ENCODE assay signal across 19 cellular contexts in genomic region chr5:116953251-116953934, GRCh38.
DNase-seq lines count a peak whose midpoint lies in the region; ATAC-seq, FAIRE-seq and TF ChIP-seq lines count a peak whose summit lies in the region.
"Had no signal": no experiment of that assay in that cellular context is flagged by ENCODE, and none has a peak within 500 bp of the region (broad histone marks: within the 10 kb centered on the region; RNA-seq: fewer than 3 reads in every experiment).

No MANE protein-coding gene starts in this region.

- H3K27me3 ChIP-seq in neural cell (ENCODE audit: insufficient read depth, low read depth, low read length) = no peaks in the 10 kb centered on the region
- H3K27me3 ChIP-seq in upper lobe of right lung = no peaks in the 10 kb centered on the region
- H3K27me3 ChIP-seq: sigmoid colon had no signal

- intact Hi-C loops in upper lobe of right lung (cut with DNase I) = no loop called here

- FAIRE-seq in frontal cortex (lab: Jason Lieb, UNC) = peak; percentile 89
- FAIRE-seq: GM18507, HTR-8/SVneo had no signal

- H3F3A ChIP-seq in neural cell (ENCODE audit: insufficient read depth, low read length, poor library complexity, severe bottlenecking) = no peaks in the 10 kb centered on the region

- no peaks in the 10 kb centered on the region for H4K20me1 ChIP-seq in neural cell (ENCODE audit: insufficient read depth)

- H3K9me3 ChIP-seq in neural cell (ENCODE audit: low read length) (no peaks in the 10 kb centered on the region), upper lobe of right lung (no peaks in the 10 kb centered on the region)
- H3K9me3 ChIP-seq: sigmoid colon had no signal

- H2AFZ ChIP-seq in neural cell (ENCODE audit: low read depth, low read length) = peak overlapping the region; percentile 12

- DNase-seq in COR-L47 (lab: John Stamatoyannopoulos, UW) (peak; percentile 23), NCI-H69 (lab: John Stamatoyannopoulos, UW) (peak; percentile 43), frontal cortex (ENCODE audit: low spot score in 2 of 2) (peak; percentile 4 to 10), UCSD-AML1 (lab: John Stamatoyannopoulos, UW; ENCODE audit: unreplicated experiment) (no peak), NCI-H1092 (lab: John Stamatoyannopoulos, UW) (no peak), mesenteric fat pad (ENCODE audit: low spot score) (no peak), upper lobe of right lung (no peak)
- DNase-seq: CD4-positive, CD25-positive, alpha-beta regulatory T cell; effector memory CD8-positive, alpha-beta T cell; mammary epithelial cell; NCI-H1694; SIG-M5; sigmoid colon; stimulated activated CD4-positive, alpha-beta T cell treated with anti-CD3 and anti-CD28 coated beads, Interleukin-1b, Interleukin-23, amount 100 ng/mL, for 48 hours had no signal

- peak overlapping the region; percentile 34 for H3K27ac ChIP-seq in neural cell (ENCODE audit: low read length)
- H3K27ac ChIP-seq in upper lobe of right lung = no peak overlapping the region
- H3K27ac ChIP-seq: sigmoid colon had no signal

- no peaks in the 10 kb centered on the region for H3K79me2 ChIP-seq in neural cell (replicated peaks; ENCODE audit: insufficient read depth, low read length)

- H3K36me3 ChIP-seq in neural cell (ENCODE audit: insufficient read depth, low read length) (no peaks in the 10 kb centered on the region), upper lobe of right lung (no peaks in the 10 kb centered on the region)
- H3K36me3 ChIP-seq: sigmoid colon had no signal

- no peak for TF ChIP-seq RAD21 in neural cell (conservative IDR thresholded peaks at IDR 0.05)

- no peaks in the 10 kb centered on the region for H3K9me2 ChIP-seq in neural cell (ENCODE audit: insufficient read depth, low read length)

- peak overlapping the region; percentile 11 for H3K4me2 ChIP-seq in neural cell (ENCODE audit: low read length)

- H3K4me1 ChIP-seq in upper lobe of right lung = no peaks in the 10 kb centered on the region
- H3K4me1 ChIP-seq: sigmoid colon had no signal

- TF ChIP-seq CTCF in neural cell (IDR thresholded peaks at IDR 0.05; ENCODE audit: poor library complexity, severe bottlenecking) (no peak), upper lobe of right lung (IDR thresholded peaks at IDR 0.05) (no peak)

- TF ChIP-seq EP300 in neural cell (conservative IDR thresholded peaks at IDR 0.05; ENCODE audit: poor library complexity, severe bottlenecking) = peak; percentile 75

- peak overlapping the region; percentile 0 for H3K4me3 ChIP-seq in neural cell (ENCODE audit: low read length)
- H3K4me3 ChIP-seq in upper lobe of right lung = no peak overlapping the region
- H3K4me3 ChIP-seq: sigmoid colon had no signal

- no peak overlapping the region for H3K9ac ChIP-seq in neural cell (ENCODE audit: low read length)

- ATAC-seq in upper lobe of right lung = no peak
- ATAC-seq: activated CD4-positive, CD25-positive, alpha-beta regulatory T cell treated with anti-CD3 and anti-CD28 coated beads, Interleukin-2, amount 50 U/mL, for 24 hours; effector memory CD8-positive, alpha-beta T cell; HCT116 had no signal

TF ChIP-seq in neural cell, 6 proteins besides CTCF, POLR2A, EP300 and RAD21:
- TF ChIP-seq POLR2AphosphoS5 (IDR thresholded peaks at IDR 0.05) = no peak
- no peak for TF ChIP-seq SMC3 (conservative IDR thresholded peaks at IDR 0.05; ENCODE audit: poor library complexity)
- TF ChIP-seq REST (IDR thresholded peaks at IDR 0.05; ENCODE audit: borderline replicate concordance) = peak; percentile 28

Comparison
In these comparisons a context has a peak if more than half of its experiments do, and no peak if none do; other contexts are left out.
1. DNase-seq: peak in COR-L47 (single experiment), NCI-H69 (single experiment) and frontal cortex (2 of 2); none in UCSD-AML1 (single experiment), NCI-H1092 (single experiment), mesenteric fat pad (single experiment) and upper lobe of right lung (single experiment).